In genomic region chr12:122003646-122004611, GRCh38 we compare ENCODE assay signal across 8 cellular contexts. TPM values are rescaled to one million over a fixed set of nuclear protein-coding genes. Genes with fewer than 3 reads are reported as not detected.
A peak's percentile ranks its signal among the peaks of the same experiment; 100 is the strongest.
DNase-seq lines count a peak whose midpoint lies in the region; ATAC-seq and TF ChIP-seq lines count a peak whose summit lies in the region.

No MANE protein-coding gene starts in this region.

- intact Hi-C loops in ascending aorta (cut with DNase I) (loop anchor here (5.0 kb wide), 1 partner anchor 87 kb away; the partner anchor contains the start of gene CFAP251), mucosa of descending colon (cut with DNase I, micrococcal nuclease) (no loop called here)

- TF ChIP-seq CTCF in ascending aorta (IDR thresholded peaks at IDR 0.05) (no peak), mucosa of descending colon (IDR thresholded peaks at IDR 0.05) (no peak)

- peaks cover 0 to 4% (median 0%) of the 10 kb centered on the region in 3 donors for H3K36me3 Mint-ChIP-seq in CD8-positive, alpha-beta memory T cell

- POLR2A ChIA-PET in CD8-positive, alpha-beta memory T cell (lab: Charles Lee), result no interaction called here

- peak overlapping the region in 4 of 7 donors; percentile 32 to 60 (median 38) for H3K4me3 Mint-ChIP-seq in CD8-positive, alpha-beta memory T cell

- H3K9me3 Mint-ChIP-seq in CD8-positive, alpha-beta memory T cell, result peaks cover 3 to 5% (median 4%) of the 10 kb centered on the region in 5 donors

- CTCF ChIA-PET in CD8-positive, alpha-beta memory T cell (lab: Charles Lee), result no interaction called here

- no peaks in the 10 kb centered on the region for H3K27me3 ChIP-seq in CD8-positive, alpha-beta memory T cell (ENCODE audit: insufficient read depth, low read length, poor library complexity, severe bottlenecking)
- H3K27me3 ChIP-seq in ascending aorta, result no peaks in the 10 kb centered on the region

- H3K27ac Mint-ChIP-seq in CD8-positive, alpha-beta memory T cell, result peak overlapping the region in 1 of 8 donors; percentile 47

- DNase-seq in CD8-positive, alpha-beta memory T cell, result peak in 1 of 5 donors; percentile 25
- DNase-seq in ascending aorta (ENCODE audit: low spot score in 2 of 2) (no peak), mucosa of descending colon (peak in 1 of 3 donors; percentile 66), NCI-H1930 (lab: John Stamatoyannopoulos, UW) (no peak), NCI-H2196 treated with DMSO at 0.1 percent for 48 hours (lab: John Stamatoyannopoulos, UW; ENCODE audit: unreplicated experiment) (no peak), NCI-H524 (lab: John Stamatoyannopoulos, UW) (no peak)
- DNase-seq in stimulated activated naive CD4-positive, alpha-beta T cell treated with Interleukin-2 at 50 U/mL for 16 hours (lab: John Stamatoyannopoulos, UW), result no peak

- H3K27me3 Mint-ChIP-seq in CD8-positive, alpha-beta memory T cell, result peaks cover 6 to 8% of the 10 kb centered on the region in 2 donors

- H3K4me1 Mint-ChIP-seq in CD8-positive, alpha-beta memory T cell, result peaks cover 25 to 42% (median 37%) of the 10 kb centered on the region in 3 donors

- H3K27ac ChIP-seq in CD8-positive, alpha-beta memory T cell (ENCODE audit: low read depth, low read length), result no peak overlapping the region
- peak overlapping the region; percentile 85 to 86 for H3K27ac ChIP-seq in ascending aorta

- ATAC-seq in HG02610 (IDR thresholded peaks at IDR 0.05; ENCODE audit: unreplicated experiment), result peak; percentile 54
- ATAC-seq in mucosa of descending colon, result peak; percentile 69

- H3K4me1 ChIP-seq in CD8-positive, alpha-beta memory T cell (ENCODE audit: insufficient read depth, low read length), result peaks cover 25% of the 10 kb centered on the region
- peaks cover 14 to 20% of the 10 kb centered on the region in 2 donors for H3K4me1 ChIP-seq in ascending aorta
- H3K4me1 ChIP-seq in mucosa of descending colon (ENCODE audit: low read depth), result no peaks in the 10 kb centered on the region

- H3K36me3 ChIP-seq in CD8-positive, alpha-beta memory T cell (ENCODE audit: insufficient read depth, low read length), result no peaks in the 10 kb centered on the region
- H3K36me3 ChIP-seq in ascending aorta (no peaks in the 10 kb centered on the region), mucosa of descending colon (ENCODE audit: low read depth) (no peaks in the 10 kb centered on the region)

- no peak overlapping the region for H3K4me3 ChIP-seq in CD8-positive, alpha-beta memory T cell (ENCODE audit: low read length)
- peak overlapping the region in 1 of 2 donors; percentile 33 for H3K4me3 ChIP-seq in ascending aorta
- no peak overlapping the region for H3K4me3 ChIP-seq in mucosa of descending colon

- H3K9me3 ChIP-seq in CD8-positive, alpha-beta memory T cell (ENCODE audit: low read length), result no peaks in the 10 kb centered on the region
- H3K9me3 ChIP-seq in ascending aorta, result no peaks in the 10 kb centered on the region
- no peaks in the 10 kb centered on the region for H3K9me3 ChIP-seq in mucosa of descending colon

RNA-seq across cellular contexts. Expression of gene BCL7A, which starts 17.8 kb away (rescaled TPM):
- total RNA-seq in CD8-positive, alpha-beta memory T cell, result 1 to 10 TPM; 2.5 to 3.0 TPM
- polyA plus RNA-seq in CD8-positive, alpha-beta memory T cell, result 3.3 TPM
- total RNA-seq in ascending aorta (3.2 TPM), mucosa of descending colon (10 to 100 TPM in 1 of 3 donors, 1 to 10 TPM in 2; 5.2 to 11.6 (median 5.7) TPM)
